23 cellular contexts compared by ENCODE assay signal in the genomic region with DNA sequence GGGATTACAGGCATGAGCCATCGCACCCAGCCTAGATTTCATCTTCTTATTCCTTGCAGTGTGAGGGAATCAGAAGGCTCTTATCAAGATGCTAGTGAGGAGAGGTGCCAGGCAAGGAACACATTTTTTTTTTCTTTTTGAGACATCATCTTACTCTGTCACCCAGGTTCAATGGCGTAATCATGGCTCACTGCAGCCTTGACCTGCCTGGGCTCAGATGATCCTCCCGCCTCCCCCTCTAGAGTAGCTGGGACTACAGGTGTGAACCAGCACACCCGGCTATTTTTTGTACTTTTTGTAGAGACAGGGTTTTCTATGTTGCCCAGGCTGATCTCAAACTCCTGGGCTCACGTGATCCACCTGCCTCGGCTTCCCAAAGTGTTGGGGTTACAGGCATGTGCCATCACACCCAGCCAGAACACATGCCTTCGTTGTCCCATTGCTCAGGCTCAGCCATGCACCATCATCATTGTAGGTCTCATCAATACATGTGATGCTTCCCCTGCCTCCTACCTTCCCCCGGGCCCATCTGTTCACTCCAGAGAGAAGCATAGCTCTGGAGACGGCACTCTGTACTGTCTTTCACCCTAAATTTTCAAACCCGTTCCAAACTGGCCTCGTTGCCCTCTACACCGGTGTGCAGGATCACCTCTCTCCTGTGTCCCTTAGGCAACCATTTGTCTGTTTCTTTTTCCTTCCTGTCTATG. TPM values are rescaled to one million over a fixed set of nuclear protein-coding genes. Genes with fewer than 3 reads are reported as not detected.
A peak's percentile ranks its signal among the peaks of the same experiment; 100 is the strongest.
DNase-seq lines count a peak whose midpoint lies in the region; ATAC-seq and TF ChIP-seq lines count a peak whose summit lies in the region.
"Had no signal": no experiment of that assay in that cellular context is flagged by ENCODE, and none has a peak within 500 bp of the region (broad histone marks: within the 10 kb centered on the region; RNA-seq: fewer than 3 reads in every experiment).

No MANE protein-coding gene starts in this region.

- H3K4me2 ChIP-seq in IMR-90 (ENCODE audit: low read depth, low read length) = no peak overlapping the region
- H3K4me2 ChIP-seq: neural progenitor cell had no signal

- no peak for TF ChIP-seq RAD21 in IMR-90 (IDR thresholded peaks at IDR 0.05; ENCODE audit: low read length)

- H2BK5ac ChIP-seq in IMR-90 (ENCODE audit: low read depth, low read length, poor library complexity, severe bottlenecking) = no peak overlapping the region

- peaks cover 52% of the 10 kb centered on the region for H3K4me1 Mint-ChIP-seq in CD4-positive, alpha-beta T cell (ENCODE audit: low read depth)
- peaks cover 17% of the 10 kb centered on the region for H3K4me1 Mint-ChIP-seq in glutamatergic neuron (ENCODE audit: low read depth, unreplicated experiment)

- no peaks in the 10 kb centered on the region for H3K4me1 ChIP-seq in IMR-90 (ENCODE audit: control insufficient read depth, insufficient read depth, low read length)
- peaks cover 7 to 38% (median 15%) of the 10 kb centered on the region in 4 donors for H3K4me1 ChIP-seq in transverse colon
- H3K4me1 ChIP-seq: neural progenitor cell had no signal

- no peak overlapping the region for H3K9ac ChIP-seq in IMR-90 (ENCODE audit: low read depth, low read length)
- H3K9ac ChIP-seq: GM23248, neural progenitor cell had no signal

- DNase-seq in CD4-positive, alpha-beta T cell = no peak
- DNase-seq in IMR-90 (no peak), glutamatergic neuron (no peak), NOMO-1 (lab: John Stamatoyannopoulos, UW; ENCODE audit: unreplicated experiment in 2 of 2) (no peak), transverse colon (no peak)
- DNase-seq: activated CD4-positive, alpha-beta T cell treated with anti-CD3 and anti-CD28 coated beads for 48 hours; activated CD8-positive, alpha-beta memory T cell treated with anti-CD3 and anti-CD28 coated beads, Interleukin-2, amount 50 U/mL, for 4 hours; activated gamma-delta T cell; cerebellar nuclear complex; DND-41; effector CD4-positive, alpha-beta T cell; foreskin melanocyte; GM23248; hippocampal formation; MM.1S; NCI-H748 treated with DMSO at 0.1 percent for 48 hours; Right ventricle myocardium superior; small intestine; upper lobe of left lung had no signal

- H2BK20ac ChIP-seq in IMR-90 (ENCODE audit: low read depth, low read length) = no peak overlapping the region

- H3K56ac ChIP-seq in IMR-90 (ENCODE audit: extremely low read depth, insufficient read depth, low read length) = no peak overlapping the region

- no TSS peak for BruUV-seq in IMR-90 (replicated peaks; lab: Mats Ljungman, UMichigan)

- no peak overlapping the region for H3K14ac ChIP-seq in IMR-90 (replicated peaks; ENCODE audit: low read depth, low read length)

- no peaks in the 10 kb centered on the region for H3K27me3 ChIP-seq in CD4-positive, alpha-beta T cell (ENCODE audit: control insufficient read depth, insufficient read depth, low read length)
- H3K27me3 ChIP-seq in IMR-90 (ENCODE audit: control insufficient read depth, insufficient read depth, low read length) (no peaks in the 10 kb centered on the region), transverse colon (no peaks in the 10 kb centered on the region)
- H3K27me3 ChIP-seq: ascending aorta, neural progenitor cell, upper lobe of left lung had no signal

- intact Hi-C loops in CD4-positive, alpha-beta T cell (cut with DNase I, micrococcal nuclease) = no loop called here
- intact Hi-C loops in IMR-90 (cut with micrococcal nuclease) = no loop called here
- intact Hi-C loops in transverse colon (cut with DNase I; ENCODE audit: low total_unique reads) = no loop called here

- no peak overlapping the region for H2BK120ac ChIP-seq in IMR-90 (ENCODE audit: low read depth, low read length)

- TF ChIP-seq POLR2A in IMR-90 (IDR thresholded peaks at IDR 0.05; ENCODE audit: low read depth, low read length) = no peak
- no peak for TF ChIP-seq POLR2A in transverse colon (IDR thresholded peaks at IDR 0.05)

- H3K36me3 Mint-ChIP-seq in CD4-positive, alpha-beta T cell (ENCODE audit: low read depth) = peaks cover 60% of the 10 kb centered on the region
- peaks cover 4% of the 10 kb centered on the region for H3K36me3 Mint-ChIP-seq in glutamatergic neuron (ENCODE audit: unreplicated experiment)

- H4K5ac ChIP-seq in IMR-90 (ENCODE audit: low read depth, low read length) = no peak overlapping the region

- H2AK5ac ChIP-seq in IMR-90 (ENCODE audit: low read depth, low read length) = no peak overlapping the region

- TF ChIP-seq EP300 in transverse colon (IDR thresholded peaks at IDR 0.05; ENCODE audit: low read depth) = no peak

- no peak overlapping the region for H3K4ac ChIP-seq in IMR-90 (ENCODE audit: low read depth, low read length)

- H3K4me3 ChIP-seq in IMR-90 (ENCODE audit: insufficient read depth, low read depth, low read length) = no peak overlapping the region
- H3K4me3 ChIP-seq in transverse colon = no peak overlapping the region
- H3K4me3 ChIP-seq: ascending aorta, GM23248, mucosa of descending colon, neural progenitor cell, upper lobe of left lung had no signal

- no peaks in the 10 kb centered on the region for H3K9me1 ChIP-seq in IMR-90 (ENCODE audit: insufficient read depth, low read length)

- dilution Hi-C loops in IMR-90 (cut with HindIII; ENCODE audit: low sequenced_read_pairs, unreplicated experiment) = no loop called here

- H3K27ac Mint-ChIP-seq in CD4-positive, alpha-beta T cell = peak overlapping the region; percentile 71
- peak overlapping the region; percentile 75 for H3K27ac Mint-ChIP-seq in glutamatergic neuron (ENCODE audit: unreplicated experiment)
- H3K27ac Mint-ChIP-seq: neural progenitor cell had no signal

- no peak overlapping the region for H4K8ac ChIP-seq in IMR-90 (ENCODE audit: low read depth in 2 of 2, low read length in 2 of 2)

- CTCF ChIA-PET in CD4-positive, alpha-beta T cell (lab: Charles Lee) = interaction anchor here (0.6 to 20.2 kb wide), 6 partner anchors 12 to 260 kb away, joined by 3 to 526 read pairs (median 20); a partner anchor contains a TSS
- CTCF ChIA-PET in IMR-90 (lab: Yijun Ruan, JAX) = no interaction called here

- H3K9me3 Mint-ChIP-seq in CD4-positive, alpha-beta T cell = no peaks in the 10 kb centered on the region
- peaks cover 15% of the 10 kb centered on the region for H3K9me3 Mint-ChIP-seq in glutamatergic neuron (ENCODE audit: unreplicated experiment)
- H3K9me3 Mint-ChIP-seq: neural progenitor cell had no signal

- no peak for TF ChIP-seq CTCF in CD4-positive, alpha-beta T cell (IDR thresholded peaks at IDR 0.05)
- TF ChIP-seq CTCF in IMR-90 (conservative IDR thresholded peaks at IDR 0.05; ENCODE audit: low read depth, low read length) (no peak), glutamatergic neuron (IDR thresholded peaks at IDR 0.05; ENCODE audit: partially characterized antibody, unreplicated experiment) (no peak), transverse colon (IDR thresholded peaks at IDR 0.05) (no peak)

- peaks cover 61% of the 10 kb centered on the region for H3K36me3 ChIP-seq in IMR-90 (ENCODE audit: control insufficient read depth, insufficient read depth, low read length)
- H3K36me3 ChIP-seq in transverse colon = peaks cover 0 to 57% (median 21%) of the 10 kb centered on the region in 4 donors

- in situ Hi-C loops in IMR-90 (cut with MboI; ENCODE audit: low sequenced_read_pairs) (no loop called here), transverse colon (cut with MboI; ENCODE audit: low pct_ligation_motif_present in 1 of 4, low pct_unique_long_range_greater_than_20kb in 1 of 4, low sequenced_read_pairs in 3 of 4) (loop anchor here in 3 of 4 donors (10.0 to 25.0 kb wide), 2 partner anchors 92 to 155 kb away; a partner anchor contains a TSS)

- 85% methylated on average over 5 of the region's 12 CpGs; no CpG with 5 or more reads in 1 of the 2 experiments for WGBS in IMR-90 (ENCODE audit: extremely low coverage in 2 of 2, insufficient read length in 1 of 2), 2 experiments
- WGBS in transverse colon (ENCODE audit: low coverage in 1 of 2), 2 donors = 93 to 100% methylated on average over 1 to 12 of the region's 12 CpGs

- no peak overlapping the region for H2AFZ ChIP-seq in IMR-90 (replicated peaks; ENCODE audit: low read length, poor library complexity)
- H2AFZ ChIP-seq: GM23248, neural progenitor cell had no signal

- no peak overlapping the region for H4K91ac ChIP-seq in IMR-90 (ENCODE audit: insufficient read depth, low read depth, low read length)

- H3K18ac ChIP-seq in IMR-90 (ENCODE audit: low read depth, low read length) = no peak overlapping the region

- peaks cover 10% of the 10 kb centered on the region; the same call in 1 of the 2 replicates for H4K20me1 ChIP-seq in IMR-90 (ENCODE audit: insufficient read depth, low read length)

- no peak overlapping the region for H3K27ac ChIP-seq in CD4-positive, alpha-beta T cell (ENCODE audit: low read depth, low read length)
- H3K27ac ChIP-seq in IMR-90 (ENCODE audit: insufficient read depth, low read length) (no peak overlapping the region), transverse colon (no peak overlapping the region)
- H3K27ac ChIP-seq: ascending aorta, GM23248, neural progenitor cell, upper lobe of left lung had no signal

- no peak overlapping the region for H3K4me3 Mint-ChIP-seq in CD4-positive, alpha-beta T cell
- H3K4me3 Mint-ChIP-seq in glutamatergic neuron (ENCODE audit: unreplicated experiment) = peak overlapping the region; percentile 79
- H3K4me3 Mint-ChIP-seq: neural progenitor cell had no signal

- POLR2A ChIA-PET in CD4-positive, alpha-beta T cell (lab: Charles Lee) = interaction anchor here (1.4 to 7.2 kb wide), 3 partner anchors 9 to 53 kb away, joined by 3 to 54 read pairs (median 18); a partner anchor contains a TSS
- POLR2A ChIA-PET in IMR-90 (lab: Charles Lee; ENCODE audit: unreplicated experiment) = no interaction called here

- no peak for ATAC-seq in CD4-positive, alpha-beta T cell (ENCODE audit: poor library complexity)
- ATAC-seq in IMR-90 (ENCODE audit: low read depth) (no peak), GM18498 (IDR thresholded peaks at IDR 0.05; ENCODE audit: unreplicated experiment) (no peak)
- ATAC-seq: mucosa of descending colon had no signal

- H2BK15ac ChIP-seq in IMR-90 (ENCODE audit: low read depth, low read length) = no peak overlapping the region

- H3K27me3 Mint-ChIP-seq in CD4-positive, alpha-beta T cell = no peaks in the 10 kb centered on the region
- H3K27me3 Mint-ChIP-seq in glutamatergic neuron (ENCODE audit: unreplicated experiment) = peaks cover 12% of the 10 kb centered on the region

- no peaks in the 10 kb centered on the region for H3K9me3 ChIP-seq in CD4-positive, alpha-beta T cell (ENCODE audit: control insufficient read depth, low read length)
- H3K9me3 ChIP-seq in IMR-90 (ENCODE audit: control insufficient read depth, insufficient read depth, low read length) (no peaks in the 10 kb centered on the region), transverse colon (no peaks in the 10 kb centered on the region)
- H3K9me3 ChIP-seq: ascending aorta, mucosa of descending colon, upper lobe of left lung had no signal

- H3K23ac ChIP-seq in IMR-90 (ENCODE audit: low read depth, low read length) = no peak overlapping the region

- H2AK9ac ChIP-seq in IMR-90 (replicated peaks; ENCODE audit: low read depth, low read length, poor library complexity) = peak overlapping the region; percentile 33

- peaks cover 41 to 74% of the 10 kb centered on the region in 2 experiments for H3K79me1 ChIP-seq in IMR-90 (ENCODE audit: low read depth in 1 of 2, low read length in 2 of 2)

RNA-seq across cellular contexts. Expression of a gene that starts 10.1 kb away (rescaled TPM):
- total RNA-seq in CD4-positive, alpha-beta T cell = 10 to 100 TPM; 31.6 TPM
- 96.2 and 104 TPM in 2 replicates for total RNA-seq in IMR-90 (2012; rRNA removed)
- polyA plus RNA-seq in IMR-90 (2012; rRNA removed) = 161 and 162 TPM in 2 replicates
- 135 and 169 TPM in 2 replicates for polyA plus RNA-seq in IMR-90 (2012; cell fraction: cytosol; rRNA removed)
- 193 and 211 TPM in 2 replicates for polyA plus RNA-seq in IMR-90 (2012; cell fraction: nucleus; rRNA removed; ENCODE audit: low replicate concordance)
- total RNA-seq in glutamatergic neuron (ENCODE audit: unreplicated experiment) = 191 TPM
- total RNA-seq in transverse colon = 100 to 1,000 TPM; 123 to 146 (median 139) TPM

RNA-seq across cellular contexts. Expression of a gene that starts 12.0 kb away (rescaled TPM):
- total RNA-seq in CD4-positive, alpha-beta T cell = 1 to 10 TPM; 5.7 to 5.8 TPM
- total RNA-seq in IMR-90 (2012; rRNA removed) (38.4 and 65.8 TPM in 2 replicates), glutamatergic neuron (ENCODE audit: unreplicated experiment) (13.5 TPM), transverse colon (100 to 1,000 TPM in 1 of 4 donors, 10 to 100 TPM in 3; 21.1 to 100 (median 84.6) TPM)
- polyA plus RNA-seq in IMR-90 (2012; rRNA removed) = 159 and 163 TPM in 2 replicates
- 156 and 229 TPM in 2 replicates for polyA plus RNA-seq in IMR-90 (2012; cell fraction: cytosol; rRNA removed)
- 349 and 418 TPM in 2 replicates for polyA plus RNA-seq in IMR-90 (2012; cell fraction: nucleus; rRNA removed; ENCODE audit: low replicate concordance)

RNA-seq across cellular contexts. Expression of a gene that starts 12.2 kb away (rescaled TPM):
- 10 to 100 TPM; 76.0 to 78.4 TPM for total RNA-seq in CD4-positive, alpha-beta T cell
- 1,207 and 1,401 TPM in 2 replicates for total RNA-seq in IMR-90 (2012; rRNA removed)
- polyA plus RNA-seq in IMR-90 (2012; rRNA removed) = 2,004 and 2,008 TPM in 2 replicates
- polyA plus RNA-seq in IMR-90 (2012; cell fraction: cytosol; rRNA removed) = 811 and 1,574 TPM in 2 replicates
- polyA plus RNA-seq in IMR-90 (2012; cell fraction: nucleus; rRNA removed; ENCODE audit: low replicate concordance) = 419 and 725 TPM in 2 replicates
- total RNA-seq in glutamatergic neuron (ENCODE audit: unreplicated experiment) = 2,264 TPM
- 100 to 1,000 TPM in 3 of 4 donors, 10 to 100 TPM in 1; 77.1 to 128 (median 106) TPM for total RNA-seq in transverse colon

RNA-seq across cellular contexts. Expression of a gene that starts 15.3 kb away (rescaled TPM):
- total RNA-seq in CD4-positive, alpha-beta T cell = 10 to 100 TPM; 50.5 to 56.8 TPM
- total RNA-seq in IMR-90 (2012; rRNA removed) = 3.6 and 4.5 TPM in 2 replicates
- 12.1 and 12.4 TPM in 2 replicates for polyA plus RNA-seq in IMR-90 (2012; rRNA removed)
- 6.0 and 8.0 TPM in 2 replicates for polyA plus RNA-seq in IMR-90 (2012; cell fraction: cytosol; rRNA removed)
- 30.2 and 33.9 TPM in 2 replicates for polyA plus RNA-seq in IMR-90 (2012; cell fraction: nucleus; rRNA removed; ENCODE audit: low replicate concordance)
- total RNA-seq in glutamatergic neuron (ENCODE audit: unreplicated experiment) = 50.4 TPM
- 10 to 100 TPM in 2 of 4 donors, 1 to 10 TPM in 2; 3.1 to 13.5 (median 9.7) TPM for total RNA-seq in transverse colon

RNA-seq across cellular contexts. Expression of a gene that starts 41.6 kb away (rescaled TPM):
- 1 to 10 TPM; 3.8 to 4.4 TPM for total RNA-seq in CD4-positive, alpha-beta T cell
- 1.7 and 2.2 TPM in 2 replicates for total RNA-seq in IMR-90 (2012; rRNA removed)
- 27.0 and 29.1 TPM in 2 replicates for polyA plus RNA-seq in IMR-90 (2012; rRNA removed)
- polyA plus RNA-seq in IMR-90 (2012; cell fraction: cytosol; rRNA removed) = 21.0 and 21.9 TPM in 2 replicates
- 15.5 and 15.8 TPM in 2 replicates for polyA plus RNA-seq in IMR-90 (2012; cell fraction: nucleus; rRNA removed; ENCODE audit: low replicate concordance)
- 52.2 TPM for total RNA-seq in glutamatergic neuron (ENCODE audit: unreplicated experiment)
- total RNA-seq in transverse colon = 10 to 100 TPM in 1 of 4 donors, 1 to 10 TPM in 2, not detected in 1; 2.7 to 13.8 (median 2.7) TPM
